In the genomic region with DNA sequence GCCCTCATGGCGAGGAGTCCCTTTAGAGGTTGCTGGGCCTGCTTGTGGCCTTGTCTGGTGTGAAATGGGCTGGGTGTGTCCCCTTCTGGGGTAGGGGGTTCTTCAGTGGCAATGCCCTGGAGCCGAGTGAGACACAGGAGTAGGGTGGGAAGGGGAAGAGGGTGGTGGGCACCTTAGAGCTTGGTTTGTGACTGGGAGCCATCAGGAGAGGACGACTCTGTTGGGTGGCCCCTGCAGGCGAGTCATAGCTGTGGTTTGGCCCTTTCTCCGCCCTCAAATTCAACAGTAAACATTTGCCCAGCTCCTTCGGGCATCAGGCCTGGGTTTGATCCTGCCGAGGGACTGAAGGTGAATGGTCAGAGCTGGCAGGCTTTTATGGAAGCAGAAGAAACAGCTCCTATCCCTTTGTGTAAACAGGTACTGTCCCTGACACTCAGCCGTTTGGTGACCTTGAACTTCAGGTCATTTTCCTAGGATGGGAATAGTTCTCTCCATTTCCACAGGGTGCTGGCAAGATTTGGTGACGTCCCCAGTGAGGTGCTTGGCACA, we compare ENCODE assay signal across 1 cellular context.
TF ChIP-seq lines count a peak whose summit lies in the region.

No MANE protein-coding gene starts in this region.

TF ChIP-seq in HepG2, 621 proteins besides CTCF, POLR2A, EP300 and RAD21 (continued from another document and continues in another):
- TF ChIP-seq, protein P1, sequence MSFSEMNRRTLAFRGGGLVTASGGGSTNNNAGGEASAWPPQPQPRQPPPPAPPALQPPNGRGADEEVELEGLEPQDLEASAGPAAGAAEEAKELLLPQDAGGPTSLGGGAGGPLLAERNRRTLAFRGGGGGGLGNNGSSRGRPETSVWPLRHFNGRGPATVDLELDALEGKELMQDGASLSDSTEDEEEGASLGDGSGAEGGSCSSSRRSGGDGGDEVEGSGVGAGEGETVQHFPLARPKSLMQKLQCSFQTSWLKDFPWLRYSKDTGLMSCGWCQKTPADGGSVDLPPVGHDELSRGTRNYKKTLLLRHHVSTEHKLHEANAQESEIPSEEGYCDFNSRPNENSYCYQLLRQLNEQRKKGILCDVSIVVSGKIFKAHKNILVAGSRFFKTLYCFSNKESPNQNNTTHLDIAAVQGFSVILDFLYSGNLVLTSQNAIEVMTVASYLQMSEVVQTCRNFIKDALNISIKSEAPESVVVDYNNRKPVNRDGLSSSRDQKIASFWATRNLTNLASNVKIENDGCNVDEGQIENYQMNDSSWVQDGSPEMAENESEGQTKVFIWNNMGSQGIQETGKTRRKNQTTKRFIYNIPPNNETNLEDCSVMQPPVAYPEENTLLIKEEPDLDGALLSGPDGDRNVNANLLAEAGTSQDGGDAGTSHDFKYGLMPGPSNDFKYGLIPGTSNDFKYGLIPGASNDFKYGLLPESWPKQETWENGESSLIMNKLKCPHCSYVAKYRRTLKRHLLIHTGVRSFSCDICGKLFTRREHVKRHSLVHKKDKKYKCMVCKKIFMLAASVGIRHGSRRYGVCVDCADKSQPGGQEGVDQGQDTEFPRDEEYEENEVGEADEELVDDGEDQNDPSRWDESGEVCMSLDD (CRISPR knock-in tag; IDR thresholded peaks at IDR 0.05; ENCODE audit: borderline replicate concordance): no peak
- no peak; the same call in 1 of the 2 replicates for TF ChIP-seq ZNF224 (CRISPR knock-in tag; IDR thresholded peaks at IDR 0.05)
- TF ChIP-seq ZZZ3 (CRISPR knock-in tag; IDR thresholded peaks at IDR 0.05; ENCODE audit: borderline replicate concordance): no peak
- no peak for TF ChIP-seq ZNF839 (CRISPR knock-in tag; IDR thresholded peaks at IDR 0.05; ENCODE audit: borderline replicate concordance)
- TF ChIP-seq KLF15 (CRISPR knock-in tag; IDR thresholded peaks at IDR 0.05; ENCODE audit: borderline replicate concordance): no peak
- TF ChIP-seq SIX4 (CRISPR knock-in tag; IDR thresholded peaks at IDR 0.05): 0 out of 2 replicates have a peak, but pooled peaks have one; percentile 13
- no peak for TF ChIP-seq ARNTL (CRISPR knock-in tag; IDR thresholded peaks at IDR 0.05)
- TF ChIP-seq ZMYM4 (CRISPR knock-in tag; IDR thresholded peaks at IDR 0.05): no peak
- no peak for TF ChIP-seq GPBP1L1 (CRISPR knock-in tag; IDR thresholded peaks at IDR 0.05)
- no peak for TF ChIP-seq GZF1 (CRISPR knock-in tag; IDR thresholded peaks at IDR 0.05)
- no peak for TF ChIP-seq DMTF1 (CRISPR knock-in tag; IDR thresholded peaks at IDR 0.05)
- TF ChIP-seq TARDBP (CRISPR knock-in tag; IDR thresholded peaks at IDR 0.05): no peak
- no peak for TF ChIP-seq ETV6 (CRISPR knock-in tag; conservative IDR thresholded peaks at IDR 0.05)
- TF ChIP-seq HOXA9 (CRISPR knock-in tag; IDR thresholded peaks at IDR 0.05; ENCODE audit: borderline replicate concordance): no peak
- no peak for TF ChIP-seq ARNT (IDR thresholded peaks at IDR 0.05)
- TF ChIP-seq, protein P2, sequence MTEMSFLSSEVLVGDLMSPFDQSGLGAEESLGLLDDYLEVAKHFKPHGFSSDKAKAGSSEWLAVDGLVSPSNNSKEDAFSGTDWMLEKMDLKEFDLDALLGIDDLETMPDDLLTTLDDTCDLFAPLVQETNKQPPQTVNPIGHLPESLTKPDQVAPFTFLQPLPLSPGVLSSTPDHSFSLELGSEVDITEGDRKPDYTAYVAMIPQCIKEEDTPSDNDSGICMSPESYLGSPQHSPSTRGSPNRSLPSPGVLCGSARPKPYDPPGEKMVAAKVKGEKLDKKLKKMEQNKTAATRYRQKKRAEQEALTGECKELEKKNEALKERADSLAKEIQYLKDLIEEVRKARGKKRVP (CRISPR knock-in tag; IDR thresholded peaks at IDR 0.05): no peak
- TF ChIP-seq ZNF367 (CRISPR knock-in tag; IDR thresholded peaks at IDR 0.05; ENCODE audit: borderline replicate concordance): no peak
- TF ChIP-seq ZKSCAN8 (CRISPR knock-in tag; IDR thresholded peaks at IDR 0.05; ENCODE audit: borderline replicate concordance): no peak
- TF ChIP-seq ATF1 (CRISPR knock-in tag; IDR thresholded peaks at IDR 0.05): no peak
- TF ChIP-seq ZNF816 (CRISPR knock-in tag; IDR thresholded peaks at IDR 0.05; ENCODE audit: borderline replicate concordance): no peak
- TF ChIP-seq FOXJ3 (CRISPR knock-in tag; IDR thresholded peaks at IDR 0.05; ENCODE audit: borderline replicate concordance): no peak; the same call in 1 of the 2 replicates
- no peak for TF ChIP-seq SAFB2 (CRISPR knock-in tag; IDR thresholded peaks at IDR 0.05; ENCODE audit: borderline replicate concordance, low read depth)
- no peak for TF ChIP-seq ZNF883 (CRISPR knock-in tag; IDR thresholded peaks at IDR 0.05; ENCODE audit: not compliant biosample characterization)
- no peak for TF ChIP-seq NR3C1 (CRISPR knock-in tag; IDR thresholded peaks at IDR 0.05)
- no peak for TF ChIP-seq ZNF3 (CRISPR knock-in tag; IDR thresholded peaks at IDR 0.05)
- no peak; the same call in 1 of the 2 replicates for TF ChIP-seq PHF21A (CRISPR knock-in tag; IDR thresholded peaks at IDR 0.05)
- 0 out of 2 replicates have a peak, but pooled peaks have one; percentile 36 for TF ChIP-seq ZNF691 (CRISPR knock-in tag; IDR thresholded peaks at IDR 0.05; ENCODE audit: borderline replicate concordance, low read depth)
- TF ChIP-seq, protein P3, sequence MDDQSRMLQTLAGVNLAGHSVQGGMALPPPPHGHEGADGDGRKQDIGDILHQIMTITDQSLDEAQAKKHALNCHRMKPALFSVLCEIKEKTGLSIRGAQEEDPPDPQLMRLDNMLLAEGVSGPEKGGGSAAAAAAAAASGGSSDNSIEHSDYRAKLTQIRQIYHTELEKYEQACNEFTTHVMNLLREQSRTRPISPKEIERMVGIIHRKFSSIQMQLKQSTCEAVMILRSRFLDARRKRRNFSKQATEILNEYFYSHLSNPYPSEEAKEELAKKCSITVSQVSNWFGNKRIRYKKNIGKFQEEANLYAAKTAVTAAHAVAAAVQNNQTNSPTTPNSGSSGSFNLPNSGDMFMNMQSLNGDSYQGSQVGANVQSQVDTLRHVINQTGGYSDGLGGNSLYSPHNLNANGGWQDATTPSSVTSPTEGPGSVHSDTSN (CRISPR knock-in tag; IDR thresholded peaks at IDR 0.05; ENCODE audit: borderline replicate concordance): no peak
- no peak for TF ChIP-seq MLX (CRISPR knock-in tag; IDR thresholded peaks at IDR 0.05)
- TF ChIP-seq ZSCAN21 (CRISPR knock-in tag; IDR thresholded peaks at IDR 0.05; ENCODE audit: borderline replicate concordance): no peak
- TF ChIP-seq MAF1 (CRISPR knock-in tag; IDR thresholded peaks at IDR 0.05; ENCODE audit: borderline replicate concordance): no peak
- TF ChIP-seq ZNF496 (CRISPR knock-in tag; IDR thresholded peaks at IDR 0.05; ENCODE audit: insufficient replicate concordance): no peak
- no peak for TF ChIP-seq FOSL1 (CRISPR knock-in tag; IDR thresholded peaks at IDR 0.05; ENCODE audit: borderline replicate concordance)
- 0 out of 2 replicates have a peak, but pooled peaks have one; percentile 24 for TF ChIP-seq TCF7L2 (IDR thresholded peaks at IDR 0.05; ENCODE audit: low read depth, low read length)
- TF ChIP-seq ZFP37 (CRISPR knock-in tag; IDR thresholded peaks at IDR 0.05; ENCODE audit: borderline replicate concordance): no peak
- TF ChIP-seq, protein P4, sequence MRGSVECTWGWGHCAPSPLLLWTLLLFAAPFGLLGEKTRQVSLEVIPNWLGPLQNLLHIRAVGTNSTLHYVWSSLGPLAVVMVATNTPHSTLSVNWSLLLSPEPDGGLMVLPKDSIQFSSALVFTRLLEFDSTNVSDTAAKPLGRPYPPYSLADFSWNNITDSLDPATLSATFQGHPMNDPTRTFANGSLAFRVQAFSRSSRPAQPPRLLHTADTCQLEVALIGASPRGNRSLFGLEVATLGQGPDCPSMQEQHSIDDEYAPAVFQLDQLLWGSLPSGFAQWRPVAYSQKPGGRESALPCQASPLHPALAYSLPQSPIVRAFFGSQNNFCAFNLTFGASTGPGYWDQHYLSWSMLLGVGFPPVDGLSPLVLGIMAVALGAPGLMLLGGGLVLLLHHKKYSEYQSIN (CRISPR knock-in tag; IDR thresholded peaks at IDR 0.05; ENCODE audit: borderline replicate concordance): no peak
- no peak for TF ChIP-seq ETS1 (CRISPR knock-in tag; IDR thresholded peaks at IDR 0.05)
- no peak for TF ChIP-seq U2AF2 (IDR thresholded peaks at IDR 0.05; ENCODE audit: low read depth, low read length)
- 0 out of 2 replicates have a peak, but pooled peaks have one; percentile 52 for TF ChIP-seq POGK (CRISPR knock-in tag; conservative IDR thresholded peaks at IDR 0.05)
- no peak for TF ChIP-seq GMEB1 (CRISPR knock-in tag; IDR thresholded peaks at IDR 0.05; ENCODE audit: borderline replicate concordance)
- TF ChIP-seq NPAS2 (CRISPR knock-in tag; IDR thresholded peaks at IDR 0.05; ENCODE audit: borderline replicate concordance): no peak
- TF ChIP-seq SP1 (IDR thresholded peaks at IDR 0.05): no peak
- TF ChIP-seq SP1 (CRISPR knock-in tag; IDR thresholded peaks at IDR 0.05): peak; percentile 24; the same call in 1 of the 2 replicates
- TF ChIP-seq ZNF30 (CRISPR knock-in tag; IDR thresholded peaks at IDR 0.05): no peak
- no peak for TF ChIP-seq ZNF569 (CRISPR knock-in tag; IDR thresholded peaks at IDR 0.05; ENCODE audit: borderline replicate concordance)
- TF ChIP-seq ELF3 (CRISPR knock-in tag; IDR thresholded peaks at IDR 0.05): 0 out of 2 replicates have a peak, but pooled peaks have one; percentile 29
- TF ChIP-seq SRF (IDR thresholded peaks at IDR 0.05; ENCODE audit: low read depth, low read length): peak; percentile 32; the same call in 1 of the 2 replicates
- peak; percentile 69 for TF ChIP-seq TBX2 (CRISPR knock-in tag; IDR thresholded peaks at IDR 0.05; ENCODE audit: borderline replicate concordance)
- TF ChIP-seq REXO4 (CRISPR knock-in tag; IDR thresholded peaks at IDR 0.05; ENCODE audit: borderline replicate concordance): no peak
